8 cellular contexts compared by ENCODE assay signal in the genomic region with DNA sequence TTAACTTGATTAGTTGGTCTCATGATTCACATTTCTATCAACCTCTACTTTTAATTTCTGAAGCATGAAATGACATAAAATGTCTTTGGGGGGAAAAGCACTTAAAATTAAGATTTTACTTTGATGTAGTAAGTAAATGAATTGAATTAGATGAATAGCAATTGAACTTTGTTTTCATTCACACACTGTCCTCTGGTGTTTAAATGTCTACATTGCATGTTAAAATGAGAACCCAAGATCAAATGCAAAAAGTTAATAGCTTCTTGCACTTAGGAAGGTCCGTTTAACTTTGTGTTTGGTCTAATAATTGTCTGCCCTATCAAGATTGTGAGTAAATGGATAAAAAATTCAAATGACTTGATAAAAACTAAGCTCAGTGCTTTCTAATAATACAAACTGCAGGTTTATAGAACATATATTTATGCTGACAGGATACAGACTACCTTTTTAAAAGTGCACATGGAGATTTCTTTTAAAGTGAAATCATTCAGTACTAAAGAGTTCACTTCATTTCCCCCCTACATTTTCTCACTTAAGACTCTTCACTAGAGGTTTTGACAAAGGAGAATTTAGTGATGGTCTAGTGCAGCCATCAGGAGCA.
DNase-seq lines count a peak whose midpoint lies in the region; ATAC-seq and TF ChIP-seq lines count a peak whose summit lies in the region.

No MANE protein-coding gene starts in this region.

- H3K36me3 ChIP-seq in gastroesophageal sphincter (no peaks in the 10 kb centered on the region), thoracic aorta (no peaks in the 10 kb centered on the region)

- H3K27me3 ChIP-seq in gastroesophageal sphincter, result no peaks in the 10 kb centered on the region
- H3K27me3 ChIP-seq in thoracic aorta (replicated peaks; ENCODE audit: insufficient read depth), result no peaks in the 10 kb centered on the region

- WGBS in gastroesophageal sphincter (ENCODE audit: low coverage in 1 of 2), 2 donors, result 11% methylated on average over 1 of the region's 1 CpG

- TF ChIP-seq CTCF in GM12874 (IDR thresholded peaks at IDR 0.05; ENCODE audit: insufficient read depth, low read depth, low read length) (peak; percentile 45; the same call in 1 of the 2 replicates), gastroesophageal sphincter (IDR thresholded peaks at IDR 0.05) (peak; percentile 61 to 80 (median 72)), thoracic aorta (IDR thresholded peaks at IDR 0.05) (peak; percentile 75)

- DNase-seq in AG08396 (ENCODE audit: low spot score), result peak; percentile 27
- DNase-seq in RPMI7951 (ENCODE audit: low read depth), result peak; percentile 47
- DNase-seq in thoracic aorta (ENCODE audit: low spot score), result no peak
- no peak for DNase-seq in activated CD4-positive, CD25-positive, alpha-beta regulatory T cell (lab: John Stamatoyannopoulos, UW)

- no peak overlapping the region for H3K27ac ChIP-seq in gastroesophageal sphincter
- H3K27ac ChIP-seq in thoracic aorta, result no peak overlapping the region

- no peak for TF ChIP-seq POLR2A in gastroesophageal sphincter (IDR thresholded peaks at IDR 0.05)

- H3K4me1 ChIP-seq in gastroesophageal sphincter (no peaks in the 10 kb centered on the region), thoracic aorta (ENCODE audit: control insufficient read depth in 1 of 2, low read depth in 2 of 2) (no peaks in the 10 kb centered on the region)

- H3K9me3 ChIP-seq in gastroesophageal sphincter (no peaks in the 10 kb centered on the region), thoracic aorta (no peaks in the 10 kb centered on the region)

- H3K4me3 ChIP-seq in gastroesophageal sphincter (no peak overlapping the region), thoracic aorta (no peak overlapping the region)

- no peak for TF ChIP-seq EP300 in gastroesophageal sphincter (IDR thresholded peaks at IDR 0.05)

- ATAC-seq in gastroesophageal sphincter (no peak), thoracic aorta (ENCODE audit: insufficient number of reproducible peaks, low FRiP score, low read depth) (no peak), HG02870 (IDR thresholded peaks at IDR 0.05; ENCODE audit: unreplicated experiment) (no peak), HG03175 (IDR thresholded peaks at IDR 0.05; ENCODE audit: unreplicated experiment) (no peak)

Comparison
In these comparisons a context has a peak if more than half of its experiments do, and no peak if none do; other contexts are left out.
1. DNase-seq: peak in AG08396 (single experiment) and RPMI7951 (single experiment); none in thoracic aorta (single experiment) and activated CD4-positive, CD25-positive, alpha-beta regulatory T cell (0 of 4).
2. Peak in every context shown above with its lines, with median percentiles within 50 percentile points of each other: CTCF ChIP-seq.